ENCODE assay signal across 2 cellular contexts in genomic region chr10:33965795-33966581, GRCh38.
A peak's percentile ranks its signal among the peaks of the same experiment; 100 is the strongest.
TF ChIP-seq lines count a peak whose summit lies in the region.

No MANE protein-coding gene starts in this region.

TF ChIP-seq in GM23338, 12 proteins besides CTCF, POLR2A, EP300 and RAD21:
- no peak for TF ChIP-seq POLR2AphosphoS5 (IDR thresholded peaks at IDR 0.05; ENCODE audit: low read depth)
- TF ChIP-seq EZH2 (IDR thresholded peaks at IDR 0.05; ENCODE audit: low read depth, unreplicated experiment): no peak
- no peak for TF ChIP-seq EZH2phosphoT487 (IDR thresholded peaks at IDR 0.05; ENCODE audit: unreplicated experiment)
- no peak for TF ChIP-seq ZNF331 (CRISPR knock-in tag; IDR thresholded peaks at IDR 0.05; ENCODE audit: low read depth)
- no peak for TF ChIP-seq ZNF462 (CRISPR knock-in tag; IDR thresholded peaks at IDR 0.05)
- TF ChIP-seq NANOG (IDR thresholded peaks at IDR 0.05; ENCODE audit: borderline replicate concordance): no peak

TF ChIP-seq in H1, 55 proteins besides CTCF, POLR2A, EP300 and RAD21:
- TF ChIP-seq YY1 (IDR thresholded peaks at IDR 0.05; ENCODE audit: low read depth, low read length): no peak
- peak; percentile 94 for TF ChIP-seq CEBPB (IDR thresholded peaks at IDR 0.05; ENCODE audit: low read depth, low read length)
- no peak for TF ChIP-seq RBBP5 (IDR thresholded peaks at IDR 0.05; ENCODE audit: borderline replicate concordance, low read depth, low read length)
- TF ChIP-seq E2F6 (IDR thresholded peaks at IDR 0.05): no peak
TF ChIP-seq in H1: peak in this region for 1.
